18 cellular contexts compared by ENCODE assay signal in the genomic region with DNA sequence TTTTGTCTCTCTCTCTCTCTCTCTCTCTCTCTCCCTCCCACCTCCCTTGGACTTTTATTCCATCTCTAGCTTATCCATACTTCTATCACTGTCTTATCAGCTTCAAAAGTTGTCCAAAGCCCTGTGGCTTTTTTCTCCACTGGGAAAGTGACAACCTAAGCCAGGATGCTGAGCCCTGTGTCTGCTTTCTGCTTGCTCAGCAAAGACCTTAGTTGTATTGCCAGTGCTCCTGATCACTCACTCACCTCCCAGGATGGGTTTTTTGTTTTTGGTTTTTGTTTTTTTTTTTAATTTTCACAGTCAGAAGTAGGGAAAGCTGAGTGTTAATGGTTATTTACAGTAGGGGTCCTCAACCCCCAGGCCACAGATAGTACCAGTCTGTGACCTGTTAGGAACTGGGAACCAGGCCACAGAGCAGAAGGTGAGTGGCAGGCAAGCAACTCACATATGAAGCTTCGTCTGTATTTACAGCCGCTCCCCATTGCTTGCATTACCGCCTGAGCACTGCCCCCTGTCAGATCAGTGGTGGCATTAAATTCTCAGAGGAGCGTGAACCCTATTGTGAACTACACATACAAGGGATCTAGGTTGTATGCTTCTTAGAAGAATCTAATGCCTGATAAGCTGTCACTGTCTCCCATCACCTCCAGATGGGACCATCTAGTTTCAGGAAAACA.
"Had no signal": no experiment of that assay in that cellular context is flagged by ENCODE, and none has a peak within 500 bp of the region (broad histone marks: within the 10 kb centered on the region; RNA-seq: fewer than 3 reads in every experiment).

No MANE protein-coding gene starts in this region.

- H3K4me1 ChIP-seq: body of pancreas, heart left ventricle, left ventricle myocardium inferior, prostate gland, suprapubic skin had no signal

- H3K36me3 ChIP-seq: gastroesophageal sphincter, heart left ventricle, left ventricle myocardium inferior, prostate gland, suprapubic skin had no signal

- FAIRE-seq: colon, endometrium had no signal

- H3K9me3 ChIP-seq: body of pancreas, gastroesophageal sphincter, heart left ventricle, left ventricle myocardium inferior, prostate gland, suprapubic skin had no signal

- H3K27ac ChIP-seq: body of pancreas, gastroesophageal sphincter, heart left ventricle, left ventricle myocardium inferior, prostate gland, skin epidermis, suprapubic skin had no signal

- ATAC-seq: activated CD4-positive, alpha-beta T cell treated with anti-CD3 and anti-CD28 coated beads for 36 hours; body of pancreas; gastroesophageal sphincter; heart left ventricle; right cardiac atrium had no signal

- DNase-seq: activated CD4-positive, alpha-beta T cell treated with anti-CD3 and anti-CD28 coated beads for 36 hours; activated CD4-positive, alpha-beta T cell treated with anti-CD3 and anti-CD28 coated beads, Interleukin-2, amount 50 U/mL, for 48 hours; activated naive CD8-positive, alpha-beta T cell treated with anti-CD3 and anti-CD28 coated beads for 36 hours; activated T-cell treated with anti-CD3 and anti-CD28 coated beads for 4 hours; amniotic stem cell; body of pancreas; erythroblast; heart left ventricle; left ventricle myocardium inferior; mammary epithelial cell; nephron progenitor cell; right cardiac atrium had no signal

- H3K4me3 ChIP-seq: body of pancreas, gastroesophageal sphincter, heart left ventricle, left ventricle myocardium inferior, prostate gland, skin epidermis, suprapubic skin had no signal

- H3K27me3 ChIP-seq: body of pancreas, gastroesophageal sphincter, heart left ventricle, suprapubic skin had no signal
